8 cellular contexts compared by ENCODE assay signal in the genomic region with DNA sequence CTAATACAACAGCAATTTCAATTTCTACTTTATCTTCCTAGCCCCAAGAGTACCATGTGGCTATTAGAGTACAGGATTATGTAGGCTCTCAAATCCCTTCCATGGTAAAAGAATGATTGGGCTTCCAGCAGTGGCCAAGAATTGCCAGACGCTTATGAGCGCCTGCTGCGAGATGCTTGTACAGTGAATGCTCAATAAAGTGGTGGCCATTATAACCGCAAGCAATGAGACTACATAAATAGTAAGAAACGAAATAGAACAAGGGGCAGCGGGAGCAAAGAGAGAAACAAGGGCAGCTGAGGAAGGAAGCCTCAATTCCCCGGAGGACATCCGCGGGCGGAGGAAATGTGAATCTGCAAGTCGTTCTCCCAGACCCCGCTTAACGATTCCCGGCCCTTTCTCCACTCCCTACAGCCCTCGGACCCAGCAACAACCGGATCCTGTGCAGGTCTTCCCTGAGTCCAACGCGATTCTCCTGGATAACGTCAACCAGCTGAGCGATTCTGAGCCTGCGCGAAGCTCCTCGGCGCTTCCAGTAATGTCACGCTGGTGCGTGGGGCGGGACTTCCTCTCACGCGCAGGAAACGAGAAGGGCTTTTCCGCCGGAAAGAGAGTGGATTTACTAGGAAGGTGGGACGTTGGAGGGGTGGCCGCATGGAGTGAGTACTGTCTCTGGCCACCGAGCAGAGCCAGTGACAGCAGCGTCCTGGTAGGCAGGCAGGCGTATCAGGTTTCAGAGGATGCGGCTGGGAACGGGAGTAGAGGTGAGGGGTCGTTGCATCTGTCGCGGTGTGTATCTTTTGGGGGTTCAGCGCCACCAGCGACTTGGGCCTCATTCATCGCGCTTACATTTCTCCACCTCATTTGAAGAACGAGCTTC. TPM values are rescaled to one million over a fixed set of nuclear protein-coding genes. Genes with fewer than 3 reads are reported as not detected.
DNase-seq lines count a peak whose midpoint lies in the region; ATAC-seq and TF ChIP-seq lines count a peak whose summit lies in the region.

No MANE protein-coding gene starts in this region.

- WGBS in prostate gland: under 1% methylated on average over 47 of the region's 47 CpGs
- under 1% methylated on average over 47 of the region's 47 CpGs for WGBS in urinary bladder

- DNase-seq in NCI-H1694 treated with DMSO at 0.1 percent for 48 hours (lab: John Stamatoyannopoulos, UW) (peak; percentile 82), T-helper 17 cell (peak; percentile 56 to 72 (median 68)), left ventricle myocardium superior (peak; percentile 94), prostate gland (ENCODE audit: low spot score) (peak; percentile 93)

- H3K4me1 Mint-ChIP-seq in T-helper 17 cell: peaks cover 29% of the 10 kb centered on the region

- peak; percentile 88 for ATAC-seq in GM18498 (IDR thresholded peaks at IDR 0.05; ENCODE audit: unreplicated experiment)
- ATAC-seq in HG02885 (IDR thresholded peaks at IDR 0.05; ENCODE audit: poor library complexity, unreplicated experiment): peak; percentile 96
- peak; percentile 96 for ATAC-seq in T-helper 17 cell
- peak; percentile 99 for ATAC-seq in left ventricle myocardium superior

- peak overlapping the region; percentile 93 for H3K27ac Mint-ChIP-seq in T-helper 17 cell

- TF ChIP-seq POLR2A in prostate gland (IDR thresholded peaks at IDR 0.05): peak; percentile 88

- H3K9me3 ChIP-seq in T-helper 17 cell (ENCODE audit: control insufficient read depth, low read length, poor library complexity, severe bottlenecking) (no peaks in the 10 kb centered on the region), prostate gland (no peaks in the 10 kb centered on the region)

- peaks cover 3% of the 10 kb centered on the region for H3K36me3 Mint-ChIP-seq in T-helper 17 cell (ENCODE audit: low read depth)

- H3K4me3 ChIP-seq in prostate gland (peak overlapping the region; percentile 56 to 83), urinary bladder (ENCODE audit: low read depth, low read length) (peak overlapping the region; percentile 56)

- H3K27me3 ChIP-seq in prostate gland (replicated peaks; ENCODE audit: insufficient read depth): no peaks in the 10 kb centered on the region

- H3K4me1 ChIP-seq in prostate gland (replicated peaks): peaks cover 6% of the 10 kb centered on the region
- peaks cover 2% of the 10 kb centered on the region for H3K4me1 ChIP-seq in urinary bladder (ENCODE audit: insufficient read depth)

- intact Hi-C loops in left ventricle myocardium superior (cut with micrococcal nuclease): loop anchor here (10.0 kb wide), 1 partner anchor 55 kb away; the partner anchor contains the start of genes FSD2 and WHAMM
- intact Hi-C loops in prostate gland (cut with DNase I): loop anchor here (5.0 kb wide), 1 partner anchor 62 kb away; no protein-coding TSS in a partner anchor

- peak in 1 of 4 experiments; percentile 19 for TF ChIP-seq CTCF in prostate gland (IDR thresholded peaks at IDR 0.05)

- H3K27ac ChIP-seq in angular gyrus (ENCODE audit: low read depth, low read length) (peak overlapping the region; percentile 93), prostate gland (peak overlapping the region; percentile 90 to 92), urinary bladder (ENCODE audit: low read depth) (peak overlapping the region; percentile 62)

- peak overlapping the region; percentile 99 for H3K4me3 Mint-ChIP-seq in T-helper 17 cell

- no peaks in the 10 kb centered on the region for H3K27me3 Mint-ChIP-seq in T-helper 17 cell

- H3K36me3 ChIP-seq in prostate gland (no peaks in the 10 kb centered on the region), urinary bladder (ENCODE audit: insufficient read depth) (peaks cover 4% of the 10 kb centered on the region)

RNA-seq across cellular contexts. Expression of gene AP3B2, which starts 40.5 kb away (rescaled TPM):
- under 1 TPM; 0.10 TPM for total RNA-seq in T-helper 17 cell
- 0.84 TPM for total RNA-seq in left ventricle myocardium superior
- 1 to 10 TPM; 5.4 to 9.3 TPM for total RNA-seq in prostate gland
- total RNA-seq in urinary bladder: 2.0 TPM
- 2.2 TPM for polyA plus RNA-seq in urinary bladder

RNA-seq across cellular contexts. Expression of gene FSD2, which starts 55.7 kb away (rescaled TPM):
- total RNA-seq in T-helper 17 cell: not detected
- 150 TPM for total RNA-seq in left ventricle myocardium superior
- under 1 TPM in 1 of 2 donors, not detected in 1; 0.05 TPM for total RNA-seq in prostate gland
- 1.2 TPM for total RNA-seq in urinary bladder
- polyA plus RNA-seq in urinary bladder: not detected

RNA-seq across cellular contexts. Expression of gene WHAMM, which starts 59.2 kb away (rescaled TPM):
- total RNA-seq in T-helper 17 cell (10 to 100 TPM; 91.2 to 99.7 TPM), left ventricle myocardium superior (6.4 TPM), prostate gland (10 to 100 TPM; 12.5 to 13.5 TPM), urinary bladder (5.2 TPM)
- 6.9 TPM for polyA plus RNA-seq in urinary bladder

Comparison
In these comparisons a context has a peak if more than half of its experiments do, and no peak if none do; other contexts are left out.
1. Peak in every context shown above with its lines: DNase-seq, ATAC-seq, H3K4me3 ChIP-seq and H3K27ac ChIP-seq.
2. RNA of gene FSD2, which starts 55.7 kb away (total RNA-seq): 150 TPM in left ventricle myocardium superior (single experiment); 1.2 TPM in urinary bladder (single experiment), 0.05 TPM in prostate gland and not detected in T-helper 17 cell; every median in the first group is over 10 times any median in the second.
3. RNA of gene WHAMM, which starts 59.2 kb away (total RNA-seq): 91.2 to 99.7 TPM in T-helper 17 cell; 12.5 to 13.5 TPM in prostate gland, 6.4 TPM in left ventricle myocardium superior (single experiment) and 5.2 TPM in urinary bladder (single experiment); every median in the first group is over 4 times any median in the second.